In genomic region chr2:180004731-180005130, GRCh38 we compare ENCODE assay signal across 1 cellular context.
TF ChIP-seq lines count a peak whose summit lies in the region.

No MANE protein-coding gene starts in this region.

TF ChIP-seq in GM23338, 12 proteins besides CTCF, POLR2A, EP300 and RAD21:
- TF ChIP-seq REST (IDR thresholded peaks at IDR 0.05; ENCODE audit: unreplicated experiment) (no peak), ZNF331 (CRISPR knock-in tag; IDR thresholded peaks at IDR 0.05; ENCODE audit: low read depth) (no peak), ETS1 (IDR thresholded peaks at IDR 0.05) (no peak), ZNF462 (CRISPR knock-in tag; IDR thresholded peaks at IDR 0.05) (no peak), EZH2phosphoT487 (IDR thresholded peaks at IDR 0.05; ENCODE audit: unreplicated experiment) (no peak), NANOG (IDR thresholded peaks at IDR 0.05; ENCODE audit: borderline replicate concordance) (no peak), POLR2AphosphoS5 (IDR thresholded peaks at IDR 0.05; ENCODE audit: low read depth) (no peak), CREB1 (CRISPR knock-in tag; IDR thresholded peaks at IDR 0.05; ENCODE audit: low read depth) (no peak), EZH2 (IDR thresholded peaks at IDR 0.05; ENCODE audit: low read depth, unreplicated experiment) (no peak), ZNF114 (CRISPR knock-in tag; IDR thresholded peaks at IDR 0.05) (no peak), STAT1 (IDR thresholded peaks at IDR 0.05; ENCODE audit: unreplicated experiment) (no peak), JUNB (IDR thresholded peaks at IDR 0.05; ENCODE audit: unreplicated experiment) (no peak)
